ENCODE assay signal across 1 cellular context in the genomic region with DNA sequence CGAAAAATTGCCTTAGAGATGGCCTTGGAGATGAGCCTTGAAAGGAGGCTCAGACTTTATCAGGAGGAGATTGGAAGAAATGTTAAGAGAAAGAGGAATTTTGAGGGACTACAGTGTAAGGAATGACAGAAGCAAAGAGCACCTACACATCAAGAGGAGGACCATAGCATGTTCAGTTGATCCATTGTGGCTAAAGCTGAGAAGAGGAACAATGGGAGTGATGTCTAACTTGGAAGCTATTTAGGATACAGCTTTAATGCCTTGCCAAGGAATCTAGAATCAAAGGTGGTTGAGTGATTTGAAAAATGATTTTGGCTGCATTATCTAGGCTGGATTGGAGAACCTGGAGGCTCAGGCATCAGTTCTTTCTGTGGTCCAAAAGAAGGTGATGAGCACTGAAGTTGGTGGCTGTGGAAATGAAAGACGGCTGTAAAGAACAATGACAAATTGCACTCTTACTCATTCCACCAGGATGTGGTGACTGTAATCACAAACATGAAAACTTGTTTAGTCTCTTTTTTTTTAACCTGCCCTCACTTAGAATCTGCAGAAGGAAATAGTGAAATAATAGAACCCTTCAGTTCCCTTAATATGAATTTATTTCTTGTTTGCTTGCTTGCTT.
TF ChIP-seq lines count a peak whose summit lies in the region.

No MANE protein-coding gene starts in this region.

TF ChIP-seq in HepG2, 621 proteins besides CTCF, POLR2A, EP300 and RAD21:
- no peak for TF ChIP-seq ATF7-NPFF (CRISPR knock-in tag; IDR thresholded peaks at IDR 0.05; ENCODE audit: low read depth)
- no peak for TF ChIP-seq ISX (CRISPR knock-in tag; conservative IDR thresholded peaks at IDR 0.05)
- TF ChIP-seq TBP (CRISPR knock-in tag; IDR thresholded peaks at IDR 0.05): no peak
- no peak for TF ChIP-seq FOSL2 (CRISPR knock-in tag; IDR thresholded peaks at IDR 0.05)
